In genomic region chr2:96538487-96539214, GRCh38 we compare ENCODE assay signal across 1 cellular context.
A peak's percentile ranks its signal among the peaks of the same experiment; 100 is the strongest.
TF ChIP-seq lines count a peak whose summit lies in the region.

No MANE protein-coding gene starts in this region.

TF ChIP-seq in HepG2, 621 proteins besides CTCF, POLR2A, EP300 and RAD21 (continued from another document and continues in another):
- TF ChIP-seq ZBED4 (CRISPR knock-in tag; IDR thresholded peaks at IDR 0.05; ENCODE audit: borderline replicate concordance) = no peak
- no peak for TF ChIP-seq HOXD1 (CRISPR knock-in tag; IDR thresholded peaks at IDR 0.05)
- 0 out of 2 replicates have a peak, but pooled peaks have one; percentile 12 for TF ChIP-seq PCBP1 (IDR thresholded peaks at IDR 0.05; ENCODE audit: borderline replicate concordance, low read depth, low read length)
- TF ChIP-seq BRCA1 (CRISPR knock-in tag; IDR thresholded peaks at IDR 0.05) = no peak
- peak; percentile 62; the same call in 1 of the 2 replicates for TF ChIP-seq PITX1 (CRISPR knock-in tag; IDR thresholded peaks at IDR 0.05)
- TF ChIP-seq KDM2A (CRISPR knock-in tag; IDR thresholded peaks at IDR 0.05; ENCODE audit: borderline replicate concordance, low read depth) = peak; percentile 61
- TF ChIP-seq REPIN1 (CRISPR knock-in tag; IDR thresholded peaks at IDR 0.05; ENCODE audit: borderline replicate concordance, low read depth) = peak; percentile 65; the same call in 1 of the 2 replicates
- TF ChIP-seq ZNF350 (CRISPR knock-in tag; IDR thresholded peaks at IDR 0.05; ENCODE audit: borderline replicate concordance, low read depth) = 0 out of 2 replicates have a peak, but pooled peaks have one; percentile 51
- no peak for TF ChIP-seq ZSCAN20 (CRISPR knock-in tag; IDR thresholded peaks at IDR 0.05; ENCODE audit: borderline replicate concordance)
- TF ChIP-seq SMAD1 (CRISPR knock-in tag; IDR thresholded peaks at IDR 0.05; ENCODE audit: borderline replicate concordance, low read depth) = no peak
- TF ChIP-seq ARNTL (CRISPR knock-in tag; IDR thresholded peaks at IDR 0.05) = no peak
- TF ChIP-seq TAF15 (IDR thresholded peaks at IDR 0.05; ENCODE audit: low read depth, low read length, poor library complexity, severe bottlenecking) = no peak
- TF ChIP-seq SPEN (CRISPR knock-in tag; IDR thresholded peaks at IDR 0.05; ENCODE audit: low read depth) = no peak
- no peak for TF ChIP-seq ZNF160 (CRISPR knock-in tag; IDR thresholded peaks at IDR 0.05)
- TF ChIP-seq RFX5 (IDR thresholded peaks at IDR 0.05; ENCODE audit: low read depth, low read length) = no peak
- TF ChIP-seq, protein P1, sequence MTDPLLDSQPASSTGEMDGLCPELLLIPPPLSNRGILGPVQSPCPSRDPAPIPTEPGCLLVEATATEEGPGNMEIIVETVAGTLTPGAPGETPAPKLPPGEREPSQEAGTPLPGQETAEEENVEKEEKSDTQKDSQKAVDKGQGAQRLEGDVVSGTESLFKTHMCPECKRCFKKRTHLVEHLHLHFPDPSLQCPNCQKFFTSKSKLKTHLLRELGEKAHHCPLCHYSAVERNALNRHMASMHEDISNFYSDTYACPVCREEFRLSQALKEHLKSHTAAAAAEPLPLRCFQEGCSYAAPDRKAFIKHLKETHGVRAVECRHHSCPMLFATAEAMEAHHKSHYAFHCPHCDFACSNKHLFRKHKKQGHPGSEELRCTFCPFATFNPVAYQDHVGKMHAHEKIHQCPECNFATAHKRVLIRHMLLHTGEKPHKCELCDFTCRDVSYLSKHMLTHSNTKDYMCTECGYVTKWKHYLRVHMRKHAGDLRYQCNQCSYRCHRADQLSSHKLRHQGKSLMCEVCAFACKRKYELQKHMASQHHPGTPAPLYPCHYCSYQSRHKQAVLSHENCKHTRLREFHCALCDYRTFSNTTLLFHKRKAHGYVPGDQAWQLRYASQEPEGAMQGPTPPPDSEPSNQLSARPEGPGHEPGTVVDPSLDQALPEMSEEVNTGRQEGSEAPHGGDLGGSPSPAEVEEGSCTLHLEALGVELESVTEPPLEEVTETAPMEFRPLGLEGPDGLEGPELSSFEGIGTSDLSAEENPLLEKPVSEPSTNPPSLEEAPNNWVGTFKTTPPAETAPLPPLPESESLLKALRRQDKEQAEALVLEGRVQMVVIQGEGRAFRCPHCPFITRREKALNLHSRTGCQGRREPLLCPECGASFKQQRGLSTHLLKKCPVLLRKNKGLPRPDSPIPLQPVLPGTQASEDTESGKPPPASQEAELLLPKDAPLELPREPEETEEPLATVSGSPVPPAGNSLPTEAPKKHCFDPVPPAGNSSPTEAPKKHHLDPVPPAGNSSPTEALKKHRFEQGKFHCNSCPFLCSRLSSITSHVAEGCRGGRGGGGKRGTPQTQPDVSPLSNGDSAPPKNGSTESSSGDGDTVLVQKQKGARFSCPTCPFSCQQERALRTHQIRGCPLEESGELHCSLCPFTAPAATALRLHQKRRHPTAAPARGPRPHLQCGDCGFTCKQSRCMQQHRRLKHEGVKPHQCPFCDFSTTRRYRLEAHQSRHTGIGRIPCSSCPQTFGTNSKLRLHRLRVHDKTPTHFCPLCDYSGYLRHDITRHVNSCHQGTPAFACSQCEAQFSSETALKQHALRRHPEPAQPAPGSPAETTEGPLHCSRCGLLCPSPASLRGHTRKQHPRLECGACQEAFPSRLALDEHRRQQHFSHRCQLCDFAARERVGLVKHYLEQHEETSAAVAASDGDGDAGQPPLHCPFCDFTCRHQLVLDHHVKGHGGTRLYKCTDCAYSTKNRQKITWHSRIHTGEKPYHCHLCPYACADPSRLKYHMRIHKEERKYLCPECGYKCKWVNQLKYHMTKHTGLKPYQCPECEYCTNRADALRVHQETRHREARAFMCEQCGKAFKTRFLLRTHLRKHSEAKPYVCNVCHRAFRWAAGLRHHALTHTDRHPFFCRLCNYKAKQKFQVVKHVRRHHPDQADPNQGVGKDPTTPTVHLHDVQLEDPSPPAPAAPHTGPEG (CRISPR knock-in tag; IDR thresholded peaks at IDR 0.05) = no peak
- 0 out of 2 replicates have a peak, but pooled peaks have one; percentile 31 for TF ChIP-seq BRD4 (CRISPR knock-in tag; IDR thresholded peaks at IDR 0.05)
- no peak for TF ChIP-seq THAP7 (CRISPR knock-in tag; IDR thresholded peaks at IDR 0.05)
- no peak for TF ChIP-seq NCOA5 (CRISPR knock-in tag; IDR thresholded peaks at IDR 0.05)
- TF ChIP-seq HMGA1 (CRISPR knock-in tag; conservative IDR thresholded peaks at IDR 0.05) = no peak
- no peak for TF ChIP-seq ZBTB34 (CRISPR knock-in tag; IDR thresholded peaks at IDR 0.05)
- TF ChIP-seq ZNF7 (CRISPR knock-in tag; IDR thresholded peaks at IDR 0.05) = no peak
- no peak for TF ChIP-seq ZBTB1 (CRISPR knock-in tag; IDR thresholded peaks at IDR 0.05; ENCODE audit: borderline replicate concordance)
- TF ChIP-seq ETS1 (CRISPR knock-in tag; IDR thresholded peaks at IDR 0.05) = no peak
- TF ChIP-seq TFDP1 (CRISPR knock-in tag; IDR thresholded peaks at IDR 0.05; ENCODE audit: borderline replicate concordance) = 0 out of 2 replicates have a peak, but pooled peaks have one; percentile 11
- TF ChIP-seq, protein P2, sequence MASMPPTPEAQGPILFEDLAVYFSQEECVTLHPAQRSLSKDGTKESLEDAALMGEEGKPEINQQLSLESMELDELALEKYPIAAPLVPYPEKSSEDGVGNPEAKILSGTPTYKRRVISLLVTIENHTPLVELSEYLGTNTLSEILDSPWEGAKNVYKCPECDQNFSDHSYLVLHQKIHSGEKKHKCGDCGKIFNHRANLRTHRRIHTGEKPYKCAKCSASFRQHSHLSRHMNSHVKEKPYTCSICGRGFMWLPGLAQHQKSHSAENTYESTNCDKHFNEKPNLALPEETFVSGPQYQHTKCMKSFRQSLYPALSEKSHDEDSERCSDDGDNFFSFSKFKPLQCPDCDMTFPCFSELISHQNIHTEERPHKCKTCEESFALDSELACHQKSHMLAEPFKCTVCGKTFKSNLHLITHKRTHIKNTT (CRISPR knock-in tag; IDR thresholded peaks at IDR 0.05) = no peak
- TF ChIP-seq MYNN (CRISPR knock-in tag; IDR thresholded peaks at IDR 0.05; ENCODE audit: low read depth) = no peak; the same call in 1 of the 2 replicates
- TF ChIP-seq ZNF549 (CRISPR knock-in tag; IDR thresholded peaks at IDR 0.05) = no peak
- TF ChIP-seq ZNF652 (CRISPR knock-in tag; IDR thresholded peaks at IDR 0.05; ENCODE audit: borderline replicate concordance, low read depth) = no peak
- TF ChIP-seq ZNF543 (CRISPR knock-in tag; IDR thresholded peaks at IDR 0.05) = no peak; the same call in 1 of the 2 replicates
- TF ChIP-seq ZNF605 (CRISPR knock-in tag; IDR thresholded peaks at IDR 0.05) = 0 out of 2 replicates have a peak, but pooled peaks have one; percentile 45
- no peak for TF ChIP-seq ZNF17 (CRISPR knock-in tag; IDR thresholded peaks at IDR 0.05)
- TF ChIP-seq TP53 (CRISPR knock-in tag; conservative IDR thresholded peaks at IDR 0.05) = no peak
- 0 out of 2 replicates have a peak, but pooled peaks have one; percentile 16 for TF ChIP-seq GABPB1 (CRISPR knock-in tag; IDR thresholded peaks at IDR 0.05)
- TF ChIP-seq, protein P3, sequence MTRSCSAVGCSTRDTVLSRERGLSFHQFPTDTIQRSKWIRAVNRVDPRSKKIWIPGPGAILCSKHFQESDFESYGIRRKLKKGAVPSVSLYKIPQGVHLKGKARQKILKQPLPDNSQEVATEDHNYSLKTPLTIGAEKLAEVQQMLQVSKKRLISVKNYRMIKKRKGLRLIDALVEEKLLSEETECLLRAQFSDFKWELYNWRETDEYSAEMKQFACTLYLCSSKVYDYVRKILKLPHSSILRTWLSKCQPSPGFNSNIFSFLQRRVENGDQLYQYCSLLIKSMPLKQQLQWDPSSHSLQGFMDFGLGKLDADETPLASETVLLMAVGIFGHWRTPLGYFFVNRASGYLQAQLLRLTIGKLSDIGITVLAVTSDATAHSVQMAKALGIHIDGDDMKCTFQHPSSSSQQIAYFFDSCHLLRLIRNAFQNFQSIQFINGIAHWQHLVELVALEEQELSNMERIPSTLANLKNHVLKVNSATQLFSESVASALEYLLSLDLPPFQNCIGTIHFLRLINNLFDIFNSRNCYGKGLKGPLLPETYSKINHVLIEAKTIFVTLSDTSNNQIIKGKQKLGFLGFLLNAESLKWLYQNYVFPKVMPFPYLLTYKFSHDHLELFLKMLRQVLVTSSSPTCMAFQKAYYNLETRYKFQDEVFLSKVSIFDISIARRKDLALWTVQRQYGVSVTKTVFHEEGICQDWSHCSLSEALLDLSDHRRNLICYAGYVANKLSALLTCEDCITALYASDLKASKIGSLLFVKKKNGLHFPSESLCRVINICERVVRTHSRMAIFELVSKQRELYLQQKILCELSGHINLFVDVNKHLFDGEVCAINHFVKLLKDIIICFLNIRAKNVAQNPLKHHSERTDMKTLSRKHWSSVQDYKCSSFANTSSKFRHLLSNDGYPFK (CRISPR knock-in tag; IDR thresholded peaks at IDR 0.05; ENCODE audit: borderline replicate concordance) = peak; percentile 39; the same call in 1 of the 2 replicates
- no peak for TF ChIP-seq CBX1 (IDR thresholded peaks at IDR 0.05; ENCODE audit: low read depth)
- TF ChIP-seq, protein P4, sequence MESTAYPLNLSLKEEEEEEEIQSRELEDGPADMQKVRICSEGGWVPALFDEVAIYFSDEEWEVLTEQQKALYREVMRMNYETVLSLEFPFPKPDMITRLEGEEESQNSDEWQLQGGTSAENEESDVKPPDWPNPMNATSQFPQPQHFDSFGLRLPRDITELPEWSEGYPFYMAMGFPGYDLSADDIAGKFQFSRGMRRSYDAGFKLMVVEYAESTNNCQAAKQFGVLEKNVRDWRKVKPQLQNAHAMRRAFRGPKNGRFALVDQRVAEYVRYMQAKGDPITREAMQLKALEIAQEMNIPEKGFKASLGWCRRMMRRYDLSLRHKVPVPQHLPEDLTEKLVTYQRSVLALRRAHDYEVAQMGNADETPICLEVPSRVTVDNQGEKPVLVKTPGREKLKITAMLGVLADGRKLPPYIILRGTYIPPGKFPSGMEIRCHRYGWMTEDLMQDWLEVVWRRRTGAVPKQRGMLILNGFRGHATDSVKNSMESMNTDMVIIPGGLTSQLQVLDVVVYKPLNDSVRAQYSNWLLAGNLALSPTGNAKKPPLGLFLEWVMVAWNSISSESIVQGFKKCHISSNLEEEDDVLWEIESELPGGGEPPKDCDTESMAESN (CRISPR knock-in tag; conservative IDR thresholded peaks at IDR 0.05) = 0 out of 2 replicates have a peak, but pooled peaks have one; percentile 59
- no peak for TF ChIP-seq ZNF644 (CRISPR knock-in tag; IDR thresholded peaks at IDR 0.05; ENCODE audit: low read depth)
- TF ChIP-seq, protein P5, sequence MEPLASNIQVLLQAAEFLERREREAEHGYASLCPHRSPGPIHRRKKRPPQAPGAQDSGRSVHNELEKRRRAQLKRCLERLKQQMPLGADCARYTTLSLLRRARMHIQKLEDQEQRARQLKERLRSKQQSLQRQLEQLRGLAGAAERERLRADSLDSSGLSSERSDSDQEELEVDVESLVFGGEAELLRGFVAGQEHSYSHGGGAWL (CRISPR knock-in tag; IDR thresholded peaks at IDR 0.05) = no peak
- TF ChIP-seq ZFP90 (CRISPR knock-in tag; IDR thresholded peaks at IDR 0.05; ENCODE audit: borderline replicate concordance) = no peak
